In genomic region chr2:119223521-119224390, GRCh38 we compare ENCODE assay signal across 8 cellular contexts. TPM values are rescaled to one million over a fixed set of nuclear protein-coding genes. Genes with fewer than 3 reads are reported as not detected.
DNase-seq lines count a peak whose midpoint lies in the region; ATAC-seq and TF ChIP-seq lines count a peak whose summit lies in the region.

A gene with protein sequence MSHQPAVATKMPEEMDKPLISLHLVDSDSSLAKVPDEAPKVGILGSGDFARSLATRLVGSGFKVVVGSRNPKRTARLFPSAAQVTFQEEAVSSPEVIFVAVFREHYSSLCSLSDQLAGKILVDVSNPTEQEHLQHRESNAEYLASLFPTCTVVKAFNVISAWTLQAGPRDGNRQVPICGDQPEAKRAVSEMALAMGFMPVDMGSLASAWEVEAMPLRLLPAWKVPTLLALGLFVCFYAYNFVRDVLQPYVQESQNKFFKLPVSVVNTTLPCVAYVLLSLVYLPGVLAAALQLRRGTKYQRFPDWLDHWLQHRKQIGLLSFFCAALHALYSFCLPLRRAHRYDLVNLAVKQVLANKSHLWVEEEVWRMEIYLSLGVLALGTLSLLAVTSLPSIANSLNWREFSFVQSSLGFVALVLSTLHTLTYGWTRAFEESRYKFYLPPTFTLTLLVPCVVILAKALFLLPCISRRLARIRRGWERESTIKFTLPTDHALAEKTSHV (plus strand): TSS chr2:119223834. CDS start chr2:119231013, 7,179 bp downstream.

- no peaks in the 10 kb centered on the region for H4K20me1 ChIP-seq in hepatocyte (ENCODE audit: insufficient read depth, poor library complexity, severe bottlenecking)

- no peak for TF ChIP-seq CTCF in ascending aorta (IDR thresholded peaks at IDR 0.05)
- no peak for TF ChIP-seq CTCF in hepatocyte (IDR thresholded peaks at IDR 0.05; ENCODE audit: poor library complexity)

- peak; percentile 46 for DNase-seq in COR-L47 (lab: John Stamatoyannopoulos, UW)
- peak; percentile 44 for DNase-seq in NCI-H460 (ENCODE audit: extremely low read depth, low read depth)
- DNase-seq in ascending aorta (ENCODE audit: low spot score in 2 of 2): peak; percentile 22 to 88
- DNase-seq in hepatocyte (ENCODE audit: low spot score): peak; percentile 86
- peak; percentile 18 for DNase-seq in putamen (ENCODE audit: low spot score)
- no peak for DNase-seq in stimulated activated CD4-positive, alpha-beta T cell treated with anti-CD3 and anti-CD28 coated beads, Interleukin-1b, Interleukin-23, amount 100 ng/mL, for 48 hours

- H3K4me2 ChIP-seq in hepatocyte: peak within 1 kb of the TSS; percentile 100

- H2AFZ ChIP-seq in hepatocyte: peak within 1 kb of the TSS; percentile 88

- TF ChIP-seq POLR2A in GM18951 (IDR thresholded peaks at IDR 0.05; ENCODE audit: extremely low read depth, insufficient read depth, insufficient read length): peak; percentile 57

- peaks cover 0 to 18% of the 10 kb centered on the region in 2 donors for H3K4me1 ChIP-seq in ascending aorta
- peaks cover 26% of the 10 kb centered on the region for H3K4me1 ChIP-seq in hepatocyte (ENCODE audit: insufficient read depth)

- peak within 1 kb of the TSS; percentile 31 to 53 for H3K27ac ChIP-seq in ascending aorta
- H3K27ac ChIP-seq in hepatocyte: peak within 1 kb of the TSS; percentile 27

- WGBS in hepatocyte (ENCODE audit: low lambda C conversion rate, missing lambda C conversion rate): 2% methylated on average over 30 of the region's 89 CpGs

- in situ Hi-C loops in GM18951 (cut with MboI; ENCODE audit: low sequenced_read_pairs, unreplicated experiment): no loop called here

- intact Hi-C loops in ascending aorta (cut with DNase I): loop anchor here (5.0 to 10.0 kb wide), 2 partner anchors 144 to 261 kb away; partner anchors contain the start of genes C2orf76 and DBI

- H3K79me2 ChIP-seq in hepatocyte: no peaks in the 10 kb centered on the region

- H3K9me3 ChIP-seq in ascending aorta: no peaks in the 10 kb centered on the region
- H3K9me3 ChIP-seq in hepatocyte (ENCODE audit: low read depth): no peaks in the 10 kb centered on the region

- H3K36me3 ChIP-seq in ascending aorta (no peaks in the 10 kb centered on the region), hepatocyte (replicated peaks; ENCODE audit: insufficient read depth, low read depth) (no peaks in the 10 kb centered on the region)

- H3K27me3 ChIP-seq in ascending aorta (no peaks in the 10 kb centered on the region), hepatocyte (peaks cover 9% of the 10 kb centered on the region)

- ATAC-seq in HG03060 (IDR thresholded peaks at IDR 0.05; ENCODE audit: low read depth, unreplicated experiment): peak; percentile 39

- no peaks in the 10 kb centered on the region for H3K9me2 ChIP-seq in hepatocyte (replicated peaks; ENCODE audit: insufficient read depth)

- H3K4me3 ChIP-seq in ascending aorta (peak within 1 kb of the TSS; percentile 89 to 98), hepatocyte (peak within 1 kb of the TSS; percentile 64)

RNA-seq across cellular contexts. Expression of the gene that starts here (rescaled TPM):
- total RNA-seq in NCI-H460 (2014; rRNA removed; shearing (Covaris generic)): 9.4 and 11.1 TPM in 2 replicates
- 31.3 and 32.1 TPM in 2 replicates for polyA plus RNA-seq in NCI-H460 (2014; cell fraction: nucleus; rRNA removed)
- total RNA-seq in ascending aorta: 34.5 TPM
- 10.2 and 11.2 TPM in 2 replicates for total RNA-seq in hepatocyte
- polyA plus RNA-seq in hepatocyte: 7.1 and 12.0 TPM in 2 replicates
